ENCODE assay signal across 8 cellular contexts in genomic region chr3:48013288-48013980, GRCh38. TPM values are rescaled to one million over a fixed set of nuclear protein-coding genes. Genes with fewer than 3 reads are reported as not detected.
DNase-seq lines count a peak whose midpoint lies in the region; ATAC-seq, FAIRE-seq and TF ChIP-seq lines count a peak whose summit lies in the region.

No MANE protein-coding gene starts in this region.

- H3K27ac Mint-ChIP-seq in T-helper 17 cell: peak overlapping the region; percentile 69

- peaks cover 92% of the 10 kb centered on the region for H3K79me2 ChIP-seq in smooth muscle cell (ENCODE audit: low read depth)

- H3K4me1 ChIP-seq in heart left ventricle: peaks cover 0 to 97% (median 60%) of the 10 kb centered on the region in 12 donors
- peaks cover 33% of the 10 kb centered on the region for H3K4me1 ChIP-seq in smooth muscle cell (ENCODE audit: low read depth)

- H3K27me3 Mint-ChIP-seq in T-helper 17 cell: no peaks in the 10 kb centered on the region

- DNase-seq in H54 (ENCODE audit: insufficient read length, low spot score) (peak; percentile 11), T-helper 17 cell (no peak), heart left ventricle (peak in 3 of 5 donors; percentile 37 to 55 (median 38)), smooth muscle cell (lab: John Stamatoyannopoulos, UW; ENCODE audit: unreplicated experiment) (no peak), NCI-H1694 (lab: John Stamatoyannopoulos, UW) (no peak)

- H3K4me3 ChIP-seq in heart left ventricle (peak overlapping the region in 8 of 12 donors; percentile 22 to 50 (median 42)), smooth muscle cell (peak overlapping the region; percentile 24)

- peaks cover 38% of the 10 kb centered on the region for H3K4me1 Mint-ChIP-seq in T-helper 17 cell

- TF ChIP-seq CTCF in heart left ventricle (IDR thresholded peaks at IDR 0.05) (no peak), smooth muscle cell (IDR thresholded peaks at IDR 0.05; ENCODE audit: borderline replicate concordance, insufficient read depth, poor library complexity, severe bottlenecking) (no peak)

- H3F3A ChIP-seq in smooth muscle cell (ENCODE audit: low read depth): peaks cover 29% of the 10 kb centered on the region

- H3K27me3 ChIP-seq in heart left ventricle (no peaks in the 10 kb centered on the region), smooth muscle cell (ENCODE audit: low read depth) (no peaks in the 10 kb centered on the region)

- H3K36me3 Mint-ChIP-seq in T-helper 17 cell (ENCODE audit: low read depth): no peaks in the 10 kb centered on the region

- H3K36me3 ChIP-seq in heart left ventricle (peaks cover 0 to 15% (median 3%) of the 10 kb centered on the region in 9 donors), smooth muscle cell (ENCODE audit: low read depth) (no peaks in the 10 kb centered on the region)

- H4K20me1 ChIP-seq in smooth muscle cell (ENCODE audit: low read depth): peaks cover 100% of the 10 kb centered on the region

- H3K9ac ChIP-seq in smooth muscle cell (ENCODE audit: low read depth): peak overlapping the region; percentile 10

- ATAC-seq in T-helper 17 cell (peak; percentile 65), heart left ventricle (peak; percentile 88 to 92 (median 89)), GM21447 (IDR thresholded peaks at IDR 0.05; ENCODE audit: unreplicated experiment) (no peak), HG03108 (IDR thresholded peaks at IDR 0.05; ENCODE audit: unreplicated experiment) (no peak), GM19397 (IDR thresholded peaks at IDR 0.05; ENCODE audit: unreplicated experiment) (no peak)

- peak overlapping the region; percentile 72 for H3K4me2 ChIP-seq in smooth muscle cell

- peak; percentile 43 for FAIRE-seq in H54 (lab: Jason Lieb, UNC)

- TF ChIP-seq POLR2A in H54 (IDR thresholded peaks at IDR 0.05; ENCODE audit: low read depth, low read length) (no peak), heart left ventricle (IDR thresholded peaks at IDR 0.05) (no peak)

- H3K4me3 Mint-ChIP-seq in T-helper 17 cell: peak overlapping the region; percentile 39

- H3K9me3 ChIP-seq in T-helper 17 cell (ENCODE audit: control insufficient read depth, low read length, poor library complexity, severe bottlenecking) (no peaks in the 10 kb centered on the region), heart left ventricle (no peaks in the 10 kb centered on the region), smooth muscle cell (replicated peaks; ENCODE audit: low read depth) (no peaks in the 10 kb centered on the region)

- intact Hi-C loops in heart left ventricle (cut with DNase I): loop anchor here in 5 of 10 donors (2.0 to 10.0 kb wide), 3 partner anchors 23 to 74 kb away; no protein-coding TSS in a partner anchor

- H3K27ac ChIP-seq in heart left ventricle (peak overlapping the region; percentile 58 to 87 (median 80)), smooth muscle cell (ENCODE audit: low read depth) (peak overlapping the region; percentile 78)

- no peak overlapping the region for H2AFZ ChIP-seq in smooth muscle cell (ENCODE audit: low read depth)

RNA-seq across cellular contexts. Expression of gene MAP4, which starts 2.8 kb away (rescaled TPM):
- total RNA-seq in T-helper 17 cell (10 to 100 TPM; 80.6 to 89.7 TPM), heart left ventricle (1,000 to 10,000 TPM in 2 of 9 donors, 100 to 1,000 TPM in 7; 484 to 1,422 (median 877) TPM), smooth muscle cell (109 and 114 TPM in 2 replicates)
- polyA plus RNA-seq in heart left ventricle (100 to 1,000 TPM; 206 to 346 TPM), smooth muscle cell (159 and 166 TPM in 2 replicates)

Comparison
In these comparisons a context has a peak if more than half of its experiments do, and no peak if none do; other contexts are left out.
1. DNase-seq: peak in H54 (single experiment) and heart left ventricle (3 of 5); none in T-helper 17 cell (0 of 3), smooth muscle cell (single experiment) and NCI-H1694 (single experiment).
2. ATAC-seq: peak in T-helper 17 cell (single experiment) and heart left ventricle (4 of 4); none in GM21447 (single experiment), HG03108 (single experiment) and GM19397 (single experiment).